ENCODE assay signal across 12 cellular contexts in the genomic region with DNA sequence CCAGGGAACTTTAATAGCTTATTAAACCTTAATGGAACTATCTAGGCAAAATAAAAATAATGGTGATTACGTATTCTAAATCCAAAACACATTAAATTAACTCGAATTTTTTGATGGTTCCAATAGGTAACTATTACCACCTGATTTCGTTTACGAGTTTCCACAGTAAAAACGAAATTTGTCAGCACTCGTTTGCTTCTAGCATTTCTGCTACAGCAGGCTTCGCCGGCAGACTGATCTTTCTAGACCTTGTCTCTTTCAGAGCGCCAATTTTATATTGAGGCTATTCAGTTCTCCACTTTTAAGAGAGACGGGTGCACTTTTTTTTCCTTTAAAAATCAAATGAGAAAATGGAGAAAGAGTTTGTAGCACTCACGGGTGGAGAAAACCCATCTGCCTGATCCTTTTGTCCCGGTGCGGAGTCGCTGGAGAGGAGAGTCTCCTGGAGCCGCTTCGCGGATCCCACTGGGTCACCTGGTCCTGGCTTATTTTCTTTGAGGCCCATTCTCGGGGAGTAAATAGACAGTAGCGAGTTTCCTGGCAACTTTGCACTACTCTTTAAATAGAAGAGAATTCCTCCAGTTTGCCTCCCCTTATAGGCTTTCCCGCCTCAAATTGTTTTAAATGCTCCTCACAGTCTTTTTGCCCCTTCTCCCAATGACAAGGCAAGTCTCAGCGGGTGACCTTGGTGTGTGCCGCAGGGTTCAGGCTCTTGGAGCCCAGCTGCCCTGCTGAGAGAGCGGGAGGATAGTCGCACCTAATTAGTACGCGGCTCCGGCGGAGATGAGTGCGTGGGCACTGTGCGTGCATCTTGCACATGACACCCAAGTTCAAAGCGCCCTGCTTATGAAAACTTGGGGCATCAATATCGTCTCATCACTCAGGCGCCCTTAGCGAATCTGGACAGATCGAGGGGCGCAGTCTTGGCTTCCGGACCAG.
DNase-seq lines count a peak whose midpoint lies in the region; ATAC-seq and TF ChIP-seq lines count a peak whose summit lies in the region.
"Had no signal": no experiment of that assay in that cellular context is flagged by ENCODE, and none has a peak within 500 bp of the region (broad histone marks: within the 10 kb centered on the region; RNA-seq: fewer than 3 reads in every experiment).

No MANE protein-coding gene starts in this region.

- CTCF ChIA-PET in activated CD8-positive, alpha-beta memory T cell treated with anti-CD3 and anti-CD28 coated beads, Interleukin-2, amount 10 ng/mL, durations not matched to agents 7 days and 5 days (lab: Charles Lee): interaction anchor here (1.5 kb wide), 1 partner anchor 21 kb away, joined by 3 read pairs; no protein-coding TSS in a partner anchor

- H3K9me3 Mint-ChIP-seq in activated CD8-positive, alpha-beta memory T cell treated with anti-CD3 and anti-CD28 coated beads, Interleukin-2, amount 10 ng/mL, durations not matched to agents 7 days and 5 days (ENCODE audit: low read depth): peaks cover 3% of the 10 kb centered on the region
- peaks cover 4% of the 10 kb centered on the region for H3K9me3 Mint-ChIP-seq in glutamatergic neuron (ENCODE audit: unreplicated experiment)

- TF ChIP-seq CTCF in glutamatergic neuron (IDR thresholded peaks at IDR 0.05; ENCODE audit: partially characterized antibody, unreplicated experiment): no peak

- H3K27me3 Mint-ChIP-seq in activated CD8-positive, alpha-beta memory T cell treated with anti-CD3 and anti-CD28 coated beads, Interleukin-2, amount 10 ng/mL, durations not matched to agents 7 days and 5 days: peaks cover 72% of the 10 kb centered on the region
- peaks cover 29% of the 10 kb centered on the region for H3K27me3 Mint-ChIP-seq in glutamatergic neuron (ENCODE audit: unreplicated experiment)

- peak overlapping the region; percentile 6 for H3K4me3 Mint-ChIP-seq in activated CD8-positive, alpha-beta memory T cell treated with anti-CD3 and anti-CD28 coated beads, Interleukin-2, amount 10 ng/mL, durations not matched to agents 7 days and 5 days
- peak overlapping the region; percentile 75 for H3K4me3 Mint-ChIP-seq in glutamatergic neuron (ENCODE audit: unreplicated experiment)

- peaks cover 6% of the 10 kb centered on the region for H3K36me3 Mint-ChIP-seq in activated CD8-positive, alpha-beta memory T cell treated with anti-CD3 and anti-CD28 coated beads, Interleukin-2, amount 10 ng/mL, durations not matched to agents 7 days and 5 days
- no peaks in the 10 kb centered on the region for H3K36me3 Mint-ChIP-seq in glutamatergic neuron (ENCODE audit: unreplicated experiment)

- no peak overlapping the region for H3K27ac Mint-ChIP-seq in activated CD8-positive, alpha-beta memory T cell treated with anti-CD3 and anti-CD28 coated beads, Interleukin-2, amount 10 ng/mL, durations not matched to agents 7 days and 5 days
- H3K27ac Mint-ChIP-seq in glutamatergic neuron (ENCODE audit: unreplicated experiment): no peak overlapping the region

- no peak for ATAC-seq in activated CD8-positive, alpha-beta memory T cell treated with anti-CD3 and anti-CD28 coated beads, Interleukin-2, amount 10 ng/mL, durations not matched to agents 7 days and 5 days
- no peak for ATAC-seq in GM21381 (IDR thresholded peaks at IDR 0.05; ENCODE audit: unreplicated experiment)

- DNase-seq in activated CD8-positive, alpha-beta memory T cell treated with anti-CD3 and anti-CD28 coated beads for 24 hours: peak; percentile 64
- DNase-seq in activated CD8-positive, alpha-beta memory T cell treated with anti-CD3 and anti-CD28 coated beads, Interleukin-2, amount 50 U/mL, for 4 hours: no peak
- no peak for DNase-seq in activated CD8-positive, alpha-beta memory T cell treated with anti-CD3 and anti-CD28 coated beads, Interleukin-2, amount 10 ng/mL, durations not matched to agents 7 days and 5 days
- no peak for DNase-seq in glutamatergic neuron
- DNase-seq in stimulated activated CD4-positive, alpha-beta T cell treated with anti-CD3 and anti-CD28 coated beads, Interleukin-4, amount 100 ng/mL, for 1 hour: peak; percentile 38
- DNase-seq in SHP77 (lab: John Stamatoyannopoulos, UW): no peak
- DNase-seq in NCI-H69 (lab: John Stamatoyannopoulos, UW): no peak
- DNase-seq: dermis blood vessel endothelial cell, hippocampal formation, NCI-H2029 treated with DMSO at 0.1 percent for 48 hours, SIG-M5 had no signal

- peaks cover 45% of the 10 kb centered on the region for H3K4me1 Mint-ChIP-seq in activated CD8-positive, alpha-beta memory T cell treated with anti-CD3 and anti-CD28 coated beads, Interleukin-2, amount 10 ng/mL, durations not matched to agents 7 days and 5 days
- peaks cover 26% of the 10 kb centered on the region for H3K4me1 Mint-ChIP-seq in glutamatergic neuron (ENCODE audit: low read depth, unreplicated experiment)

Comparison
In these comparisons a context has a peak if more than half of its experiments do, and no peak if none do; other contexts are left out.
1. DNase-seq: peak in activated CD8-positive, alpha-beta memory T cell treated with anti-CD3 and anti-CD28 coated beads for 24 hours (single experiment) and stimulated activated CD4-positive, alpha-beta T cell treated with anti-CD3 and anti-CD28 coated beads, Interleukin-4, amount 100 ng/mL, for 1 hour (single experiment); none in activated CD8-positive, alpha-beta memory T cell treated with anti-CD3 and anti-CD28 coated beads, Interleukin-2, amount 50 U/mL, for 4 hours (single experiment), activated CD8-positive, alpha-beta memory T cell treated with anti-CD3 and anti-CD28 coated beads, Interleukin-2, amount 10 ng/mL, durations not matched to agents 7 days and 5 days (single experiment), glutamatergic neuron (single experiment), SHP77 (0 of 2) and NCI-H69 (single experiment).